Comparison of ENCODE assay signal across 24 cellular contexts in genomic region chr1:27745466-27745865, GRCh38. TPM values are rescaled to one million over a fixed set of nuclear protein-coding genes. Genes with fewer than 3 reads are reported as not detected.
DNase-seq lines count a peak whose midpoint lies in the region; ATAC-seq and FAIRE-seq lines count a peak whose summit lies in the region.
"Had no signal": no experiment of that assay in that cellular context is flagged by ENCODE, and none has a peak within 500 bp of the region (broad histone marks: within the 10 kb centered on the region; RNA-seq: fewer than 3 reads in every experiment).

No MANE protein-coding gene starts in this region.

- no peak overlapping the region for H2BK5ac ChIP-seq in mesendoderm (ENCODE audit: low read length)
- no peak overlapping the region for H2BK5ac ChIP-seq in trophoblast cell (ENCODE audit: low read depth, low read length, poor library complexity)

- no peak overlapping the region for H2AFZ ChIP-seq in trophoblast cell (ENCODE audit: insufficient read depth, low read length, poor library complexity)

- no peak overlapping the region for H3K27ac ChIP-seq in mesendoderm (ENCODE audit: low read depth, low read length)
- H3K27ac ChIP-seq in trophoblast cell (ENCODE audit: low read depth, low read length), result no peak overlapping the region
- H3K27ac ChIP-seq: 22Rv1; A549; BLaER1 treated with 17β-estradiol and CSF1 and Interleukin-3, amounts not matched to agents 10 nM and 100 nM; C4-2B had no signal

- no peaks in the 10 kb centered on the region for H3K27me3 ChIP-seq in mesendoderm (ENCODE audit: insufficient read depth, low read length, poor library complexity)
- no peaks in the 10 kb centered on the region for H3K27me3 ChIP-seq in trophoblast cell (ENCODE audit: insufficient read depth, low read length)
- H3K27me3 ChIP-seq: BLaER1 treated with 17β-estradiol and CSF1 and Interleukin-3, amounts not matched to agents 10 nM and 100 nM had no signal

- no peak overlapping the region for H3K56ac ChIP-seq in mesendoderm (ENCODE audit: low read length)

- H3K27ac Mint-ChIP-seq in activated CD4-positive, alpha-beta T cell treated with anti-CD3 and anti-CD28 coated beads, Interleukin-2, amount 10 ng/mL, durations not matched to agents 7 days and 5 days, result peak overlapping the region; percentile 11
- H3K27ac Mint-ChIP-seq in T-helper 17 cell, result peak overlapping the region; percentile 67
- H3K27ac Mint-ChIP-seq: B cell; CD4-positive, alpha-beta T cell; CD8-positive, alpha-beta T cell had no signal

- H3K9ac ChIP-seq in mesendoderm (ENCODE audit: low read length) (no peak overlapping the region), trophoblast cell (ENCODE audit: low read length) (no peak overlapping the region)
- H3K9ac ChIP-seq: BLaER1 treated with 17β-estradiol and CSF1 and Interleukin-3, amounts not matched to agents 10 nM and 100 nM had no signal

- H3K79me1 ChIP-seq in mesendoderm (ENCODE audit: low read length), result no peaks in the 10 kb centered on the region
- no peaks in the 10 kb centered on the region for H3K79me1 ChIP-seq in trophoblast cell (ENCODE audit: low read length)

- no peak overlapping the region for H4K12ac ChIP-seq in trophoblast cell (ENCODE audit: low read depth, low read length)

- no peak overlapping the region for H3K14ac ChIP-seq in trophoblast cell (ENCODE audit: low read length)

- H3K79me2 ChIP-seq in mesendoderm (ENCODE audit: control insufficient read depth, insufficient read depth, low read length) (no peaks in the 10 kb centered on the region), trophoblast cell (ENCODE audit: control insufficient read depth, insufficient read depth, low read length, poor library complexity) (no peaks in the 10 kb centered on the region)

- H2BK12ac ChIP-seq in trophoblast cell (ENCODE audit: low read length), result no peak overlapping the region

- CTCF ChIA-PET in activated CD4-positive, alpha-beta T cell treated with anti-CD3 and anti-CD28 coated beads, Interleukin-2, amount 10 ng/mL, durations not matched to agents 7 days and 5 days (lab: Charles Lee), result interaction anchor here (0.8 to 1.4 kb wide), 3 partner anchors 16 to 25 kb away, joined by 3 to 4 read pairs (median 3); partner anchors contain the start of gene FAM76A

- H3K36me3 Mint-ChIP-seq in activated CD4-positive, alpha-beta T cell treated with anti-CD3 and anti-CD28 coated beads, Interleukin-2, amount 10 ng/mL, durations not matched to agents 7 days and 5 days (ENCODE audit: low read depth), result peaks cover 31% of the 10 kb centered on the region
- H3K36me3 Mint-ChIP-seq in T-helper 17 cell (ENCODE audit: low read depth), result peaks cover 15% of the 10 kb centered on the region

- no peak overlapping the region for H2AK5ac ChIP-seq in mesendoderm (ENCODE audit: low read length)
- H2AK5ac ChIP-seq in trophoblast cell (ENCODE audit: low read length), result no peak overlapping the region

- H3K4me2 ChIP-seq in mesendoderm (ENCODE audit: low read length) (no peak overlapping the region), trophoblast cell (ENCODE audit: low read length) (no peak overlapping the region)
- H3K4me2 ChIP-seq: A549; BLaER1 treated with 17β-estradiol and CSF1 and Interleukin-3, amounts not matched to agents 10 nM and 100 nM had no signal

- H2BK120ac ChIP-seq in mesendoderm (ENCODE audit: low read depth, low read length), result peak overlapping the region; percentile 14
- H2BK120ac ChIP-seq in trophoblast cell (ENCODE audit: insufficient read depth, low read length, poor library complexity), result no peak overlapping the region

- no peaks in the 10 kb centered on the region for H3K4me1 ChIP-seq in mesendoderm (ENCODE audit: control insufficient read depth, low read depth, low read length)
- H3K4me1 ChIP-seq in trophoblast cell (ENCODE audit: control insufficient read depth in 1 of 2, insufficient read depth in 2 of 2, low read length in 2 of 2), result no peaks in the 10 kb centered on the region
- H3K4me1 ChIP-seq: A549, Caco-2 had no signal

- no peak overlapping the region for H4K5ac ChIP-seq in mesendoderm (ENCODE audit: low read length)

- POLR2A ChIA-PET in activated CD4-positive, alpha-beta T cell treated with anti-CD3 and anti-CD28 coated beads, Interleukin-2, amount 10 ng/mL, durations not matched to agents 7 days and 5 days (lab: Charles Lee), result no interaction called here

- H3K4ac ChIP-seq in mesendoderm (ENCODE audit: low read depth, low read length) (no peak overlapping the region), trophoblast cell (ENCODE audit: low read depth, low read length) (no peak overlapping the region)

- H3K27me3 Mint-ChIP-seq in activated CD4-positive, alpha-beta T cell treated with anti-CD3 and anti-CD28 coated beads, Interleukin-2, amount 10 ng/mL, durations not matched to agents 7 days and 5 days, result no peaks in the 10 kb centered on the region
- H3K27me3 Mint-ChIP-seq in T-helper 17 cell, result no peaks in the 10 kb centered on the region
- H3K27me3 Mint-ChIP-seq: B cell; CD4-positive, alpha-beta T cell had no signal

- H4K91ac ChIP-seq in trophoblast cell (ENCODE audit: low read depth, low read length), result no peak overlapping the region

- no peak for FAIRE-seq in RCC 7860 (lab: Jason Lieb, UNC)
- FAIRE-seq: A549, D721Med, G401.6, GM12891, GM19239 had no signal

- no CpG with 5 or more reads among the region's 4 CpGs for WGBS in mesendoderm (ENCODE audit: extremely low coverage, insufficient coverage, low lambda C conversion rate)
- no CpG with 5 or more reads among the region's 4 CpGs for WGBS in trophoblast cell (ENCODE audit: extremely low coverage, insufficient coverage, insufficient read length)

- no peaks in the 10 kb centered on the region for H3K9me3 Mint-ChIP-seq in activated CD4-positive, alpha-beta T cell treated with anti-CD3 and anti-CD28 coated beads, Interleukin-2, amount 10 ng/mL, durations not matched to agents 7 days and 5 days
- H3K9me3 Mint-ChIP-seq: CD4-positive, alpha-beta T cell; CD8-positive, alpha-beta T cell had no signal

- peaks cover 6% of the 10 kb centered on the region for H3K4me1 Mint-ChIP-seq in activated CD4-positive, alpha-beta T cell treated with anti-CD3 and anti-CD28 coated beads, Interleukin-2, amount 10 ng/mL, durations not matched to agents 7 days and 5 days
- H3K4me1 Mint-ChIP-seq in T-helper 17 cell, result peaks cover 15% of the 10 kb centered on the region
- H3K4me1 Mint-ChIP-seq: B cell had no signal

- no peak overlapping the region for H3K4me3 Mint-ChIP-seq in activated CD4-positive, alpha-beta T cell treated with anti-CD3 and anti-CD28 coated beads, Interleukin-2, amount 10 ng/mL, durations not matched to agents 7 days and 5 days
- no peak overlapping the region for H3K4me3 Mint-ChIP-seq in T-helper 17 cell
- H3K4me3 Mint-ChIP-seq: B cell; CD4-positive, alpha-beta T cell; CD8-positive, alpha-beta T cell had no signal

- ATAC-seq in T-helper 17 cell (no peak), HG03045 (IDR thresholded peaks at IDR 0.05; ENCODE audit: unreplicated experiment) (no peak), HG03439 (IDR thresholded peaks at IDR 0.05; ENCODE audit: unreplicated experiment) (no peak)
- ATAC-seq: A549; CD8-positive, alpha-beta T cell had no signal

- no peak overlapping the region for H3K23ac ChIP-seq in mesendoderm (ENCODE audit: low read length)
- no peak overlapping the region for H3K23ac ChIP-seq in trophoblast cell (ENCODE audit: low read length)

- H2BK15ac ChIP-seq in mesendoderm (replicated peaks; ENCODE audit: low read depth), result no peak overlapping the region

- no peaks in the 10 kb centered on the region for H3K9me3 ChIP-seq in T-helper 17 cell (ENCODE audit: control insufficient read depth, low read length, poor library complexity, severe bottlenecking)
- no peaks in the 10 kb centered on the region for H3K9me3 ChIP-seq in trophoblast cell (ENCODE audit: insufficient read depth, low read depth, low read length)
- H3K9me3 ChIP-seq: A549; BLaER1 treated with 17β-estradiol and CSF1 and Interleukin-3, amounts not matched to agents 10 nM and 100 nM; Caco-2 had no signal

- H3K36me3 ChIP-seq in mesendoderm (ENCODE audit: control insufficient read depth, insufficient read depth, low read length), result peaks cover 1% of the 10 kb centered on the region
- peaks cover 13 to 28% of the 10 kb centered on the region in 2 experiments for H3K36me3 ChIP-seq in trophoblast cell (ENCODE audit: control insufficient read depth in 1 of 2, insufficient read depth in 2 of 2, low read length in 2 of 2)

- no peak overlapping the region for H3K18ac ChIP-seq in mesendoderm (ENCODE audit: low read length)
- no peak overlapping the region for H3K18ac ChIP-seq in trophoblast cell (ENCODE audit: low read length)

- H3K4me3 ChIP-seq in mesendoderm (ENCODE audit: low read length), result no peak overlapping the region
- no peak overlapping the region for H3K4me3 ChIP-seq in trophoblast cell (ENCODE audit: low read depth, low read length)
- H3K4me3 ChIP-seq: A549; BLaER1 treated with 17β-estradiol and CSF1 and Interleukin-3, amounts not matched to agents 10 nM and 100 nM had no signal

- H4K8ac ChIP-seq in mesendoderm (ENCODE audit: low read depth, low read length) (no peak overlapping the region), trophoblast cell (ENCODE audit: low read depth, low read length) (no peak overlapping the region)

- no peak for DNase-seq in activated CD4-positive, alpha-beta T cell treated with anti-CD3 and anti-CD28 coated beads, Interleukin-2, amount 10 ng/mL, durations not matched to agents 7 days and 5 days
- no peak for DNase-seq in activated CD4-positive, alpha-beta T cell treated with anti-CD3 and anti-CD28 coated beads for 48 hours
- DNase-seq in T-helper 17 cell, result no peak
- DNase-seq in mesendoderm, result no peak
- peak; percentile 73 to 92 for DNase-seq in trophoblast cell
- no peak for DNase-seq in RCC 7860 (ENCODE audit: low spot score)
- DNase-seq: AML-193; Caco-2; Calu3; CD4-positive, alpha-beta T cell; CD8-positive, alpha-beta T cell; DMS79 treated with DMSO at 0.1 percent for 48 hours; GF-D8 had no signal

RNA-seq across cellular contexts. Expression of gene FAM76A, which starts 19.7 kb away (rescaled TPM):
- 10 to 100 TPM; 16.8 to 18.9 TPM for total RNA-seq in activated CD4-positive, alpha-beta T cell treated with anti-CD3 and anti-CD28 coated beads, Interleukin-2, amount 10 ng/mL, durations not matched to agents 7 days and 5 days
- total RNA-seq in T-helper 17 cell, result 10 to 100 TPM; 17.7 to 25.9 TPM
- 7.5 TPM for polyA plus RNA-seq in mesendoderm (2013, experiment 1 of 2)
- 7.3 TPM for polyA plus RNA-seq in mesendoderm (2013, experiment 2 of 2)
- polyA plus RNA-seq in trophoblast cell (2013), result 14.8 and 16.1 TPM in 2 replicates

RNA-seq across cellular contexts. Expression of gene STX12, which starts 27.6 kb away (rescaled TPM):
- total RNA-seq in activated CD4-positive, alpha-beta T cell treated with anti-CD3 and anti-CD28 coated beads, Interleukin-2, amount 10 ng/mL, durations not matched to agents 7 days and 5 days, result 10 to 100 TPM; 25.4 to 28.7 TPM
- total RNA-seq in T-helper 17 cell, result 10 to 100 TPM; 23.4 to 27.7 TPM
- polyA plus RNA-seq in mesendoderm (2013, experiment 1 of 2), result 9.5 TPM
- 10.3 TPM for polyA plus RNA-seq in mesendoderm (2013, experiment 2 of 2)
- polyA plus RNA-seq in trophoblast cell (2013), result 30.3 and 35.6 TPM in 2 replicates

Comparison
In these comparisons a context has a peak if more than half of its experiments do, and no peak if none do; other contexts are left out.
1. DNase-seq: peak in trophoblast cell (2 of 2); none in activated CD4-positive, alpha-beta T cell treated with anti-CD3 and anti-CD28 coated beads, Interleukin-2, amount 10 ng/mL, durations not matched to agents 7 days and 5 days (single experiment), activated CD4-positive, alpha-beta T cell treated with anti-CD3 and anti-CD28 coated beads for 48 hours (single experiment), T-helper 17 cell (0 of 3), mesendoderm (single experiment) and RCC 7860 (single experiment).